ENCODE assay signal across 8 cellular contexts in genomic region chr19:33406521-33407139, GRCh38. TPM values are rescaled to one million over a fixed set of nuclear protein-coding genes. Genes with fewer than 3 reads are reported as not detected.
DNase-seq lines count a peak whose midpoint lies in the region; ATAC-seq and FAIRE-seq lines count a peak whose summit lies in the region.

No MANE protein-coding gene starts in this region.

- H3K27ac ChIP-seq in SJSA1: no peak overlapping the region

- ATAC-seq in GM21723 (IDR thresholded peaks at IDR 0.05; ENCODE audit: unreplicated experiment): no peak

- no peak overlapping the region for H3K4me3 ChIP-seq in SJSA1

- intact Hi-C loops in posterior cingulate gyrus (cut with DNase I): loop anchor here (2.0 to 10.0 kb wide), 3 partner anchors 102 to 262 kb away; partner anchors contain the start of gene CEBPA

- no peaks in the 10 kb centered on the region for H3K9me3 ChIP-seq in SJSA1 (replicated peaks)

- H3K36me3 ChIP-seq in SJSA1: peaks cover 35% of the 10 kb centered on the region

- peak; percentile 24 for DNase-seq in DMS53 treated with DMSO at 0.1 percent for 48 hours (lab: John Stamatoyannopoulos, UW; ENCODE audit: unreplicated experiment)
- DNase-seq in HTR-8/SVneo (ENCODE audit: insufficient read length, low spot score): peak; percentile 83
- DNase-seq in SJSA1 (ENCODE audit: low read depth in 1 of 2, low spot score in 2 of 2): peak; percentile 58 to 75
- DNase-seq in activated effector memory CD4-positive, alpha-beta T cell treated with anti-CD3 and anti-CD28 coated beads, Interleukin-2, amount 50 U/mL, for 16 hours: peak; percentile 92
- peak; percentile 77 for DNase-seq in germinal center (ENCODE audit: low spot score)
- DNase-seq in posterior cingulate gyrus: peak; percentile 50 to 96 (median 80)
- DNase-seq in urothelium cell line (ENCODE audit: low spot score): peak; percentile 84

- no peaks in the 10 kb centered on the region for H3K27me3 ChIP-seq in SJSA1 (replicated peaks)

- peak; percentile 91 for FAIRE-seq in HTR-8/SVneo (lab: Jason Lieb, UNC)
- FAIRE-seq in urothelium cell line (lab: Jason Lieb, UNC): peak; percentile 96

- peaks cover 30% of the 10 kb centered on the region for H3K4me1 ChIP-seq in SJSA1 (replicated peaks)

RNA-seq across cellular contexts. Expression of gene CEBPG, which starts 33.1 kb away (rescaled TPM):
- total RNA-seq in SJSA1 (2014; rRNA removed; shearing (Covaris generic)): 55.5 and 58.9 TPM in 2 replicates

Comparison
In these comparisons a context has a peak if more than half of its experiments do, and no peak if none do; other contexts are left out.
1. DNase-seq: peak in every context shown above with its lines; median percentile 92 in activated effector memory CD4-positive, alpha-beta T cell treated with anti-CD3 and anti-CD28 coated beads, Interleukin-2, amount 50 U/mL, for 16 hours; 84 in urothelium cell line; 83 in HTR-8/SVneo; 80 in posterior cingulate gyrus; 77 in germinal center; 66 in SJSA1; 24 in DMS53 treated with DMSO at 0.1 percent for 48 hours.